22 cellular contexts compared by ENCODE assay signal in the genomic region with DNA sequence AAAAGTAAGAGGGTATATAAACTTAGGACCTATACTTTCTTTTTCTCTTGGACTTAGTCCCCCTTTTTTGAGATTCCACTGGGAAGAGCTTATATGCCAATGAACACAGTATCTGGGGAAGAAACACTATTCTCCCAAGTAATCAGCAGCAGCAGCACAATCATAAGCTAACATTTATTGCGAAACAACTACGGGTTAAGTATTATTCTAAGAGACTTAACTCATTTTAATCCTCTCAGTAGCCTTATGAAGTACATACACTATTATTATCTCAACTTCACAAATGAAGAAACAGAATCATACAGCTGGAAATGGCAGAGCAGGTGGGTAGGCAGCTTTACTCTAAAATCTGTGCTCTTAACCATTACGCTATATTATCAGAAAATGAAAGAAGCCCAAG.
"Had no signal": no experiment of that assay in that cellular context is flagged by ENCODE, and none has a peak within 500 bp of the region (broad histone marks: within the 10 kb centered on the region; RNA-seq: fewer than 3 reads in every experiment).

No MANE protein-coding gene starts in this region.

- H3K9me3 Mint-ChIP-seq: activated CD4-positive, alpha-beta memory T cell treated with anti-CD3 and anti-CD28 coated beads for 36 hours; activated T-helper 17 cell treated with anti-CD3 and anti-CD28 coated beads, Interleukin-2, amount 50 U/mL, for 72 hours; neural progenitor cell had no signal

- ATAC-seq: activated T-helper 17 cell treated with anti-CD3 and anti-CD28 coated beads, Interleukin-2, amount 50 U/mL, for 72 hours; sciatic nerve; upper lobe of right lung had no signal

- H3K4me1 ChIP-seq: esophagus squamous epithelium, foreskin keratinocyte, neural progenitor cell, SJSA1, stomach had no signal

- H3K9me3 ChIP-seq: esophagus squamous epithelium, SJSA1, stomach, upper lobe of right lung had no signal

- DNase-seq: activated CD4-positive, alpha-beta memory T cell treated with anti-CD3 and anti-CD28 coated beads for 36 hours; activated CD4-positive, alpha-beta T cell treated with anti-CD3 and anti-CD28 coated beads for 4 hours; activated naive CD4-positive, alpha-beta T cell; activated T-cell treated with anti-CD3 and anti-CD28 coated beads for 4 hours; amniotic stem cell; dermis blood vessel endothelial cell; effector memory CD4-positive, alpha-beta T cell; esophagus squamous epithelium; foreskin keratinocyte; hippocampal formation; kidney; naive thymus-derived CD4-positive, alpha-beta T cell; stimulated activated CD4-positive, alpha-beta T cell treated with anti-CD3 and anti-CD28 coated beads, Interleukin-4, amount 100 ng/mL, for 1 hour; stomach; SW 1271; upper lobe of right lung had no signal

- H3K27ac Mint-ChIP-seq: activated CD4-positive, alpha-beta memory T cell treated with anti-CD3 and anti-CD28 coated beads for 36 hours; neural progenitor cell; progenitor cell of endocrine pancreas had no signal

- H3K27ac ChIP-seq: esophagus squamous epithelium, foreskin keratinocyte, neural progenitor cell, SJSA1, stomach, upper lobe of right lung had no signal

- H3K27me3 Mint-ChIP-seq: activated CD4-positive, alpha-beta memory T cell treated with anti-CD3 and anti-CD28 coated beads for 36 hours; activated T-helper 17 cell treated with anti-CD3 and anti-CD28 coated beads, Interleukin-2, amount 50 U/mL, for 72 hours; naive thymus-derived CD4-positive, alpha-beta T cell; progenitor cell of endocrine pancreas had no signal

- H3K4me3 Mint-ChIP-seq: activated CD4-positive, alpha-beta memory T cell treated with anti-CD3 and anti-CD28 coated beads for 36 hours; activated T-helper 17 cell treated with anti-CD3 and anti-CD28 coated beads, Interleukin-2, amount 50 U/mL, for 72 hours; naive thymus-derived CD4-positive, alpha-beta T cell; neural progenitor cell had no signal

- H3K4me1 Mint-ChIP-seq: activated T-helper 17 cell treated with anti-CD3 and anti-CD28 coated beads, Interleukin-2, amount 50 U/mL, for 72 hours had no signal

- H3K27me3 ChIP-seq: esophagus squamous epithelium, foreskin keratinocyte, neural progenitor cell, SJSA1, stomach, upper lobe of right lung had no signal

- H3K4me3 ChIP-seq: esophagus squamous epithelium, neural progenitor cell, SJSA1, smooth muscle cell, stomach, upper lobe of right lung had no signal
